8 cellular contexts compared by ENCODE assay signal in genomic region chr14:71591929-71592328, GRCh38.
DNase-seq lines count a peak whose midpoint lies in the region; ATAC-seq and TF ChIP-seq lines count a peak whose summit lies in the region.

No MANE protein-coding gene starts in this region.

- H3K9me3 ChIP-seq in RWPE2 (ENCODE audit: severe bottlenecking) (no peaks in the 10 kb centered on the region), aorta (ENCODE audit: control insufficient read depth, low read length) (no peaks in the 10 kb centered on the region)

- H3K36me3 ChIP-seq in RWPE2 (ENCODE audit: low read depth): peaks cover 9% of the 10 kb centered on the region
- no peaks in the 10 kb centered on the region for H3K36me3 ChIP-seq in aorta (ENCODE audit: control insufficient read depth in 1 of 2, insufficient read depth in 2 of 2, low read length in 1 of 2)

- 36 to 40% methylated on average over 1 of the region's 1 CpG for WGBS in aorta, 2 donors

- ATAC-seq in RWPE2 (ENCODE audit: low read depth): peak; percentile 89
- peak; percentile 65 for ATAC-seq in esophagus mucosa
- ATAC-seq in aorta (ENCODE audit: low FRiP score): no peak
- ATAC-seq in HG02973 (IDR thresholded peaks at IDR 0.05; ENCODE audit: unreplicated experiment): no peak

- peaks cover 14% of the 10 kb centered on the region for H3K4me1 ChIP-seq in RWPE2 (ENCODE audit: insufficient read depth, poor library complexity, severe bottlenecking)
- peaks cover 1 to 8% of the 10 kb centered on the region in 2 donors for H3K4me1 ChIP-seq in aorta (ENCODE audit: control insufficient read depth in 1 of 2, insufficient read depth in 2 of 2, low read length in 2 of 2)

- TF ChIP-seq CTCF in RWPE2 (IDR thresholded peaks at IDR 0.05; ENCODE audit: poor library complexity, severe bottlenecking): no peak

- intact Hi-C loops in aorta (cut with DNase I): loop anchor here in 1 of 2 donors (10.0 kb wide), 1 partner anchor 63 kb away; no protein-coding TSS in a partner anchor

- peak; percentile 16 for DNase-seq in stimulated activated CD4-positive, alpha-beta T cell treated with anti-CD3 and anti-CD28 coated beads, Interleukin-1b, Interleukin-23, amount 100 ng/mL, for 48 hours
- DNase-seq in stimulated activated CD4-positive, alpha-beta T cell treated with anti-CD3 and anti-CD28 coated beads, Interleukin-4, amount 100 ng/mL, for 1 hour: no peak
- DNase-seq in RWPE2 (ENCODE audit: low spot score): no peak
- DNase-seq in NCI-H187 (lab: John Stamatoyannopoulos, UW): no peak
- DNase-seq in activated gamma-delta T cell treated with Interleukin-2 at 50 U/mL for 16 hours: no peak
- DNase-seq in aorta: no peak

- H3K4me3 ChIP-seq in RWPE2 (ENCODE audit: severe bottlenecking) (no peak overlapping the region), aorta (ENCODE audit: low read length in 2 of 2) (no peak overlapping the region)

- H3K27me3 ChIP-seq in RWPE2 (ENCODE audit: insufficient read depth, poor library complexity, severe bottlenecking): no peaks in the 10 kb centered on the region
- no peaks in the 10 kb centered on the region for H3K27me3 ChIP-seq in aorta (ENCODE audit: control insufficient read depth in 1 of 2, insufficient read depth in 2 of 2, low read length in 1 of 2)

- peak overlapping the region; percentile 15 for H3K27ac ChIP-seq in RWPE2 (ENCODE audit: poor library complexity, severe bottlenecking)
- H3K27ac ChIP-seq in aorta (ENCODE audit: low read depth in 1 of 2, low read length in 2 of 2): no peak overlapping the region

Comparison
In these comparisons a context has a peak if more than half of its experiments do, and no peak if none do; other contexts are left out.
1. ATAC-seq: peak in RWPE2 (single experiment) and esophagus mucosa (single experiment); none in aorta (single experiment) and HG02973 (single experiment).